Comparison of ENCODE assay signal across 23 cellular contexts in the genomic region with DNA sequence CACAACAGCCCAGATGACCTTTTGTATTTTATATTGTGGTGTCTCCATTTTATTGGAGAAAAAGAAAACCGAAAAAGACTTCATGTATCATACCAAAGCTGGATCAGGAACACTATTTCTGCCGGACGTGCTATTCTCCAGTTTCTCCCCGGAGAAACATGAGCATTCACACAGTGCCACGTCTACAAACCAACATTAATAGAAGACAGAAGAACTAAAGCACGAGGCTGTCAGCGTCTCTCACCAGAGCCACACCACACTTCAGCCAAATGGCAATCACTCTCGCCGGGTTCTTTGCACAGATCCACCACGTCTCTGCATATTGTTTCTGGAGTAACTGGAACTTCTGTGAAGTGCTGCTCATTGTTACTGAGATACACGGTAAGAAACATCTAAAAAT. TPM values are rescaled to one million over a fixed set of nuclear protein-coding genes. Genes with fewer than 3 reads are reported as not detected.
DNase-seq lines count a peak whose midpoint lies in the region; ATAC-seq and TF ChIP-seq lines count a peak whose summit lies in the region.
"Had no signal": no experiment of that assay in that cellular context is flagged by ENCODE, and none has a peak within 500 bp of the region (broad histone marks: within the 10 kb centered on the region; RNA-seq: fewer than 3 reads in every experiment).

No MANE protein-coding gene starts in this region.

- intact Hi-C loops in CD14-positive monocyte (cut with micrococcal nuclease) (loop anchor here in 1 of 2 donors (10.0 kb wide), 1 partner anchor 106 kb away; the partner anchor contains the start of gene CAPN2), left ventricle myocardium inferior (cut with micrococcal nuclease) (no loop called here), psoas muscle (cut with DNase I) (no loop called here)

- 21 to 48% (median 25%) methylated on average over 11 of the region's 11 CpGs for WGBS in psoas muscle, 3 donors

- H3K9ac ChIP-seq in SK-N-MC (ENCODE audit: insufficient read length): peak overlapping the region; percentile 7

- peaks cover 45% of the 10 kb centered on the region for H3K4me1 Mint-ChIP-seq in CD14-positive monocyte

- peaks cover 33% of the 10 kb centered on the region; the same call in 1 of the 2 replicates for H3K36me3 ChIP-seq in SK-N-MC (ENCODE audit: insufficient read depth, low read length)
- H3K36me3 ChIP-seq in left ventricle myocardium inferior: no peaks in the 10 kb centered on the region
- H3K36me3 ChIP-seq in psoas muscle (ENCODE audit: insufficient read depth in 1 of 2, low read depth in 1 of 2): peaks cover 0 to 10% of the 10 kb centered on the region in 2 donors
- H3K36me3 ChIP-seq: suprapubic skin, WERI-Rb-1 had no signal

- H3K27ac ChIP-seq in SK-N-MC (peak overlapping the region; percentile 89), left ventricle myocardium inferior (replicated peaks) (peak overlapping the region; percentile 65), psoas muscle (peak overlapping the region; percentile 80)
- H3K27ac ChIP-seq: esophagus squamous epithelium, neutrophil, suprapubic skin, WERI-Rb-1 had no signal

- peaks cover 53% of the 10 kb centered on the region for H3K4me1 ChIP-seq in left ventricle myocardium inferior
- peaks cover 48% of the 10 kb centered on the region for H3K4me1 ChIP-seq in psoas muscle
- H3K4me1 ChIP-seq: suprapubic skin had no signal

- DNase-seq in CD14-positive monocyte (ENCODE audit: low spot score) (no peak), SK-N-MC (ENCODE audit: low read depth, low spot score) (no peak), left ventricle myocardium inferior (no peak), psoas muscle (no peak), putamen (ENCODE audit: low spot score) (no peak), NCI-H128 (lab: John Stamatoyannopoulos, UW; ENCODE audit: unreplicated experiment) (no peak)
- DNase-seq: activated CD4-positive, alpha-beta memory T cell treated with anti-CD3 and anti-CD28 coated beads for 36 hours; amygdala; CD8-positive, alpha-beta memory T cell; effector CD4-positive, alpha-beta T cell; esophagus squamous epithelium; mucosa of descending colon; NCI-H2107; NCI-H510A; NK-92 treated with Interleukin-12 subunit alpha and Interleukin-12 subunit beta, amount 100 ng/mL, for 24 hours; retina; WERI-Rb-1 had no signal

- H3K36me3 Mint-ChIP-seq in CD14-positive monocyte: peaks cover 33 to 38% of the 10 kb centered on the region in 2 donors

- ATAC-seq in psoas muscle: peak in 3 of 4 donors; percentile 42 to 75 (median 73)
- ATAC-seq in GM18517 (IDR thresholded peaks at IDR 0.05; ENCODE audit: unreplicated experiment): no peak
- ATAC-seq: HCT116, mucosa of descending colon had no signal

- no peaks in the 10 kb centered on the region for H3K9me3 Mint-ChIP-seq in CD14-positive monocyte
- H3K9me3 Mint-ChIP-seq: activated CD4-positive, alpha-beta memory T cell treated with anti-CD3 and anti-CD28 coated beads for 36 hours; CD8-positive, alpha-beta memory T cell; central memory CD8-positive, alpha-beta T cell; T-helper 2 cell treated with Interferon-gamma antibody and Interleukin-4, amounts not matched to agents 5 μg/mL and 100 μg/mL, for 36 hours had no signal

- TF ChIP-seq CTCF in CD14-positive monocyte (IDR thresholded peaks at IDR 0.05) (no peak), left ventricle myocardium inferior (IDR thresholded peaks at IDR 0.05; ENCODE audit: borderline replicate concordance) (no peak), psoas muscle (IDR thresholded peaks at IDR 0.05) (no peak)

- H3K4me3 ChIP-seq in SK-N-MC (peak overlapping the region; percentile 40), left ventricle myocardium inferior (no peak overlapping the region), psoas muscle (peak overlapping the region; percentile 31)
- H3K4me3 ChIP-seq: esophagus squamous epithelium, mucosa of descending colon, suprapubic skin had no signal

- no peaks in the 10 kb centered on the region for H3K27me3 Mint-ChIP-seq in CD14-positive monocyte (ENCODE audit: low read depth in 3 of 3)
- H3K27me3 Mint-ChIP-seq: activated CD4-positive, alpha-beta memory T cell treated with anti-CD3 and anti-CD28 coated beads for 36 hours; CD8-positive, alpha-beta memory T cell; central memory CD8-positive, alpha-beta T cell had no signal

- no peak overlapping the region for H3K4me3 Mint-ChIP-seq in CD14-positive monocyte
- H3K4me3 Mint-ChIP-seq: activated CD4-positive, alpha-beta memory T cell treated with anti-CD3 and anti-CD28 coated beads for 36 hours; CD8-positive, alpha-beta memory T cell; central memory CD8-positive, alpha-beta T cell; T-helper 2 cell treated with Interferon-gamma antibody and Interleukin-4, amounts not matched to agents 5 μg/mL and 100 μg/mL, for 36 hours had no signal

- no peaks in the 10 kb centered on the region for H3K9me3 ChIP-seq in SK-N-MC (ENCODE audit: low read depth, low read length)
- H3K9me3 ChIP-seq in left ventricle myocardium inferior (replicated peaks): no peaks in the 10 kb centered on the region
- no peaks in the 10 kb centered on the region for H3K9me3 ChIP-seq in psoas muscle
- H3K9me3 ChIP-seq: esophagus squamous epithelium, mucosa of descending colon, neutrophil, suprapubic skin had no signal

- H3K27me3 ChIP-seq in left ventricle myocardium inferior (ENCODE audit: low read depth) (no peaks in the 10 kb centered on the region), psoas muscle (ENCODE audit: insufficient read depth in 3 of 3, low read length in 2 of 3) (no peaks in the 10 kb centered on the region)
- H3K27me3 ChIP-seq: esophagus squamous epithelium, neutrophil, suprapubic skin had no signal

- peak overlapping the region in 4 of 7 donors; percentile 3 to 66 (median 28) for H3K27ac Mint-ChIP-seq in CD14-positive monocyte
- H3K27ac Mint-ChIP-seq: T-helper 2 cell treated with Interferon-gamma antibody and Interleukin-4, amounts not matched to agents 5 μg/mL and 100 μg/mL, for 36 hours had no signal

RNA-seq across cellular contexts. Expression of gene TP53BP2, which starts 24.8 kb away (rescaled TPM):
- polyA plus RNA-seq in CD14-positive monocyte: 1 to 10 TPM; 5.7 to 8.8 TPM
- total RNA-seq in left ventricle myocardium inferior: 19.0 TPM
- 10 to 100 TPM; 17.1 to 34.0 (median 25.8) TPM for total RNA-seq in psoas muscle
- polyA plus RNA-seq in psoas muscle: 10 to 100 TPM; 10.6 to 15.1 (median 13.9) TPM
